In genomic region chr11:68043349-68044144, GRCh38 we compare ENCODE assay signal across 9 cellular contexts. TPM values are rescaled to one million over a fixed set of nuclear protein-coding genes. Genes with fewer than 3 reads are reported as not detected.
DNase-seq lines count a peak whose midpoint lies in the region; ATAC-seq, FAIRE-seq and TF ChIP-seq lines count a peak whose summit lies in the region.
"Had no signal": no experiment of that assay in that cellular context is flagged by ENCODE, and none has a peak within 500 bp of the region (broad histone marks: within the 10 kb centered on the region; RNA-seq: fewer than 3 reads in every experiment).

No MANE protein-coding gene starts in this region.

- no peak for TF ChIP-seq POLR2A in A549 (IDR thresholded peaks at IDR 0.05; ENCODE audit: low read length)

- TF ChIP-seq CTCF in A549 (IDR thresholded peaks at IDR 0.05): no peak
- TF ChIP-seq CTCF in GM10248 (IDR thresholded peaks at IDR 0.05; ENCODE audit: control extremely low read depth, extremely low read depth, low read depth, missing control alignments): no peak

- DNase-seq in A549 (ENCODE audit: low read depth in 1 of 2, low spot score in 1 of 2): peak; percentile 53
- peak; percentile 90 for DNase-seq in MV-4-11 (lab: John Stamatoyannopoulos, UW)
- peak; percentile 70 for DNase-seq in epidermal melanocyte (ENCODE audit: insufficient read length, low spot score)
- no peak for DNase-seq in RPMI8226
- DNase-seq in GM10248 (ENCODE audit: extremely low spot score): no peak
- no peak for DNase-seq in activated CD8-positive, alpha-beta memory T cell treated with anti-CD3 and anti-CD28 coated beads for 24 hours
- DNase-seq: activated naive CD4-positive, alpha-beta T cell treated with anti-CD3 and anti-CD28 coated beads, Interleukin-2, amount 10 ng/mL, durations not matched to agents 7 days and 5 days; occipital lobe; stimulated activated naive CD4-positive, alpha-beta T cell treated with Interleukin-2 at 50 U/mL for 16 hours had no signal

- peak overlapping the region; percentile 60 to 96; a peak in 5 of 6 replicates for H3K27ac ChIP-seq in A549

- no peaks in the 10 kb centered on the region for H3K9me3 ChIP-seq in A549

- TF ChIP-seq EP300 in A549 (IDR thresholded peaks at IDR 0.05): no peak

- H3K4me1 ChIP-seq in A549: peaks cover 37% of the 10 kb centered on the region

- H3K4me2 ChIP-seq in A549: peak overlapping the region; percentile 47; the same call in 2 of the 3 replicates

- POLR2A ChIA-PET in A549 (lab: Yijun Ruan, JAX): interaction anchor here (0.6 to 1.5 kb wide), 5 partner anchors 19 to 32 kb away, joined by 3 to 6 read pairs (median 3); no protein-coding TSS in a partner anchor
- POLR2A ChIA-PET in GM10248 (lab: Yijun Ruan, JAX): interaction anchor here (0.6 to 1.8 kb wide), 2 partner anchors 9 to 69 kb away, joined by 5 to 8 read pairs; no protein-coding TSS in a partner anchor

- TF ChIP-seq RAD21 in A549 (conservative IDR thresholded peaks at IDR 0.05 in 1 of 2, IDR thresholded peaks at IDR 0.05 in 1 of 2): no peak

- no peak overlapping the region for H3K4me3 ChIP-seq in A549

- ATAC-seq in A549: 0 out of 6 replicates have a peak, but pooled peaks have one; percentile 1 to 2

- CTCF ChIA-PET in A549 (lab: Yijun Ruan, JAX): interaction anchor here (0.9 to 7.3 kb wide), 8 partner anchors 11 to 403 kb away, joined by 3 to 60 read pairs (median 6); partner anchors contain the start of gene ALDH3B1
- CTCF ChIA-PET in GM10248 (lab: Yijun Ruan, JAX): no interaction called here

- FAIRE-seq in A549 (lab: Jason Lieb, UNC): no peak

- 72% methylated on average over 13 of the region's 36 CpGs for WGBS in A549 (ENCODE audit: missing lambda C conversion rate)

TF ChIP-seq in A549, 52 proteins besides CTCF, POLR2A, EP300 and RAD21:
- TF ChIP-seq RFX5 (IDR thresholded peaks at IDR 0.05) (no peak), JUNB (IDR thresholded peaks at IDR 0.05) (no peak), FOSL2 (IDR thresholded peaks at IDR 0.05) (no peak), FOSL2 (CRISPR knock-in tag; IDR thresholded peaks at IDR 0.05) (no peak; the same call in 1 of the 2 replicates), ZNF302 (CRISPR knock-in tag; IDR thresholded peaks at IDR 0.05) (no peak), SMC3 (IDR thresholded peaks at IDR 0.05) (no peak), BCL3 (IDR thresholded peaks at IDR 0.05) (no peak), PHF8 (IDR thresholded peaks at IDR 0.05; ENCODE audit: borderline replicate concordance, low read depth) (no peak), KDM1A (IDR thresholded peaks at IDR 0.05; ENCODE audit: low read depth) (no peak), ZFP36 (IDR thresholded peaks at IDR 0.05; ENCODE audit: borderline replicate concordance, partially characterized antibody) (no peak), EHF (CRISPR knock-in tag; IDR thresholded peaks at IDR 0.05) (no peak), MYC (IDR thresholded peaks at IDR 0.05; ENCODE audit: borderline replicate concordance, low read length) (no peak), NPAS2 (CRISPR knock-in tag; IDR thresholded peaks at IDR 0.05; ENCODE audit: borderline replicate concordance) (no peak), KDM5A (IDR thresholded peaks at IDR 0.05) (no peak), RNF2 (IDR thresholded peaks at IDR 0.05; ENCODE audit: borderline replicate concordance, low read depth) (no peak), GATA3 (IDR thresholded peaks at IDR 0.05; ENCODE audit: borderline replicate concordance) (no peak), HMGXB4 (CRISPR knock-in tag; IDR thresholded peaks at IDR 0.05; ENCODE audit: borderline replicate concordance) (no peak), MAX (IDR thresholded peaks at IDR 0.05) (no peak)
- TF ChIP-seq, protein P1, sequence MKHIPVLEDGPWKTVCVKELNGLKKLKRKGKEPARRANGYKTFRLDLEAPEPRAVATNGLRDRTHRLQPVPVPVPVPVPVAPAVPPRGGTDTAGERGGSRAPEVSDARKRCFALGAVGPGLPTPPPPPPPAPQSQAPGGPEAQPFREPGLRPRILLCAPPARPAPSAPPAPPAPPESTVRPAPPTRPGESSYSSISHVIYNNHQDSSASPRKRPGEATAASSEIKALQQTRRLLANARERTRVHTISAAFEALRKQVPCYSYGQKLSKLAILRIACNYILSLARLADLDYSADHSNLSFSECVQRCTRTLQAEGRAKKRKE (CRISPR knock-in tag; IDR thresholded peaks at IDR 0.05; ENCODE audit: low read depth): no peak

RNA-seq across cellular contexts. Expression of gene TCIRG1, which starts 4.7 kb away (rescaled TPM):
- polyA plus RNA-seq in A549 (2011; rRNA removed): 36.3 and 49.4 TPM in 2 replicates
- polyA plus RNA-seq in A549 (2012; cell fraction: cytosol; rRNA removed): 99.5 and 132 TPM in 2 replicates
- polyA plus RNA-seq in A549 (2012; cell fraction: nucleus; rRNA removed): 1,336 and 1,871 TPM in 2 replicates
- 94.9 to 120 TPM (median 115 TPM) in 3 replicates for polyA plus RNA-seq in A549 (2017; fragmentation: RNase III; extraction: RNeasy Plus Mini Kit Qiagen cat#74134 plus additional on column Dnase treatment)
- 33.0 and 50.4 TPM in 2 replicates for polyA minus RNA-seq in A549 (2011; rRNA and poly(A)+ RNA removed)

RNA-seq across cellular contexts. Expression of gene NDUFS8, which starts 13.1 kb away (rescaled TPM):
- polyA plus RNA-seq in A549 (2011; rRNA removed): 71.0 and 73.7 TPM in 2 replicates
- 361 and 428 TPM in 2 replicates for polyA plus RNA-seq in A549 (2012; cell fraction: cytosol; rRNA removed)
- 379 and 494 TPM in 2 replicates for polyA plus RNA-seq in A549 (2012; cell fraction: nucleus; rRNA removed)
- polyA plus RNA-seq in A549 (2017; fragmentation: RNase III; extraction: RNeasy Plus Mini Kit Qiagen cat#74134 plus additional on column Dnase treatment): 283 to 300 TPM (median 298 TPM) in 3 replicates
- polyA minus RNA-seq in A549 (2011; rRNA and poly(A)+ RNA removed): 93.4 and 105 TPM in 2 replicates

RNA-seq across cellular contexts. Expression of gene ALDH3B1, which starts 33.4 kb away (rescaled TPM):
- polyA plus RNA-seq in A549 (2011; rRNA removed) (109 and 130 TPM in 2 replicates), A549 (2017; fragmentation: RNase III; extraction: RNeasy Plus Mini Kit Qiagen cat#74134 plus additional on column Dnase treatment) (93.7 to 104 TPM (median 94.4 TPM) in 3 replicates)
- 155 and 214 TPM in 2 replicates for polyA plus RNA-seq in A549 (2012; cell fraction: cytosol; rRNA removed)
- 236 and 305 TPM in 2 replicates for polyA plus RNA-seq in A549 (2012; cell fraction: nucleus; rRNA removed)
- 46.0 and 65.0 TPM in 2 replicates for polyA minus RNA-seq in A549 (2011; rRNA and poly(A)+ RNA removed)

RNA-seq across cellular contexts. Expression of gene UNC93B1, which starts 39.6 kb away (rescaled TPM):
- polyA plus RNA-seq in A549 (2011; rRNA removed) (49.4 and 55.5 TPM in 2 replicates), A549 (2017; fragmentation: RNase III; extraction: RNeasy Plus Mini Kit Qiagen cat#74134 plus additional on column Dnase treatment) (43.7 to 51.2 TPM (median 47.1 TPM) in 3 replicates)
- polyA plus RNA-seq in A549 (2012; cell fraction: cytosol; rRNA removed): 69.3 and 103 TPM in 2 replicates
- polyA plus RNA-seq in A549 (2012; cell fraction: nucleus; rRNA removed): 270 and 373 TPM in 2 replicates
- polyA minus RNA-seq in A549 (2011; rRNA and poly(A)+ RNA removed): 103 and 125 TPM in 2 replicates

Comparison
In these comparisons a context has a peak if more than half of its experiments do, and no peak if none do; other contexts are left out.
1. DNase-seq: peak in A549 (2 of 2), MV-4-11 (single experiment) and epidermal melanocyte (single experiment); none in RPMI8226 (single experiment), GM10248 (single experiment) and activated CD8-positive, alpha-beta memory T cell treated with anti-CD3 and anti-CD28 coated beads for 24 hours (single experiment).